In genomic region chr14:49867831-49868719, GRCh38 we compare ENCODE assay signal across 8 cellular contexts. TPM values are rescaled to one million over a fixed set of nuclear protein-coding genes. Genes with fewer than 3 reads are reported as not detected.
DNase-seq lines count a peak whose midpoint lies in the region; ATAC-seq and TF ChIP-seq lines count a peak whose summit lies in the region.

No MANE protein-coding gene starts in this region.

- TF ChIP-seq RAD21 in SK-N-SH (IDR thresholded peaks at IDR 0.05; ENCODE audit: low read length) = no peak

- peak; percentile 94 for DNase-seq in GM12864 (ENCODE audit: low read depth)
- DNase-seq in NCI-H1092 treated with DMSO at 0.1 percent for 48 hours (lab: John Stamatoyannopoulos, UW) = peak; percentile 90
- DNase-seq in SK-N-SH = peak; percentile 96
- DNase-seq in activated naive CD4-positive, alpha-beta T cell treated with anti-CD3 and anti-CD28 coated beads, Interleukin-2, amount 50 U/mL, for 72 hours (ENCODE audit: low spot score in 2 of 2) = peak; percentile 91 to 97
- DNase-seq in head of caudate nucleus = peak; percentile 84 to 99 (median 95)
- peak; percentile 95 for DNase-seq in osteocyte (ENCODE audit: extremely low spot score, unreplicated experiment)
- DNase-seq in thoracic aorta (ENCODE audit: low spot score) = peak; percentile 81

- TF ChIP-seq EP300 in SK-N-SH (IDR thresholded peaks at IDR 0.05; ENCODE audit: borderline replicate concordance in 1 of 2, low read depth in 1 of 2, low read length in 1 of 2) = no peak

- H3K4me3 ChIP-seq in GM12864 (ENCODE audit: low read depth, low read length) (peak overlapping the region; percentile 67), SK-N-SH (ENCODE audit: low read depth in 2 of 2, low read length in 1 of 2) (peak overlapping the region; percentile 59 to 73), thoracic aorta (peak overlapping the region; percentile 98)

- POLR2A ChIA-PET in SK-N-SH (lab: Yijun Ruan, JAX) = interaction anchor here (1.0 kb wide), 1 partner anchor 239 kb away, joined by 4 read pairs; no protein-coding TSS in a partner anchor

- 5% methylated on average over 32 of the region's 57 CpGs for WGBS in SK-N-SH (ENCODE audit: low lambda C conversion rate)

- H2AFZ ChIP-seq in SK-N-SH (ENCODE audit: low read depth) = peak overlapping the region; percentile 97

- H3K27me3 ChIP-seq in SK-N-SH (ENCODE audit: insufficient read depth) (no peaks in the 10 kb centered on the region), thoracic aorta (replicated peaks; ENCODE audit: insufficient read depth) (no peaks in the 10 kb centered on the region)

- H3K9me3 ChIP-seq in SK-N-SH = no peaks in the 10 kb centered on the region
- H3K9me3 ChIP-seq in thoracic aorta = no peaks in the 10 kb centered on the region

- H3K4me2 ChIP-seq in SK-N-SH = peak overlapping the region; percentile 87

- H3K36me3 ChIP-seq in SK-N-SH (replicated peaks in 1 of 2; ENCODE audit: control insufficient read depth in 1 of 2, insufficient read depth in 2 of 2, low read length in 1 of 2) = no peaks in the 10 kb centered on the region
- no peaks in the 10 kb centered on the region for H3K36me3 ChIP-seq in thoracic aorta

- no peaks in the 10 kb centered on the region for H3K9me3 Mint-ChIP-seq in activated naive CD4-positive, alpha-beta T cell treated with anti-CD3 and anti-CD28 coated beads, Interleukin-2, amount 50 U/mL, for 72 hours
- no peaks in the 10 kb centered on the region for H3K9me3 Mint-ChIP-seq in osteocyte (ENCODE audit: unreplicated experiment)

- peaks cover 13% of the 10 kb centered on the region for H3K79me2 ChIP-seq in SK-N-SH (ENCODE audit: insufficient read depth)

- no peaks in the 10 kb centered on the region for H4K20me1 ChIP-seq in SK-N-SH (ENCODE audit: insufficient read depth)

- ATAC-seq in HG02642 (IDR thresholded peaks at IDR 0.05; ENCODE audit: poor library complexity, unreplicated experiment) (peak; percentile 92), thoracic aorta (ENCODE audit: insufficient number of reproducible peaks, low FRiP score, low read depth) (peak; percentile 79)
- peak; percentile 92 to 93 for ATAC-seq in activated naive CD4-positive, alpha-beta T cell treated with anti-CD3 and anti-CD28 coated beads, Interleukin-2, amount 50 U/mL, for 72 hours

- intact Hi-C loops in head of caudate nucleus (cut with DNase I) = loop anchor here (5.0 to 10.0 kb wide), 2 partner anchors 239 to 367 kb away; partner anchors contain the start of gene SOS2

- CTCF ChIA-PET in SK-N-SH (lab: Yijun Ruan, JAX) = interaction anchor here (0.7 to 12.1 kb wide), 5 partner anchors 12 to 235 kb away, joined by 3 to 204 read pairs (median 7); partner anchors contain the start of gene NEMF

- H3K27ac ChIP-seq in SK-N-SH (ENCODE audit: low read depth in 2 of 2, low read length in 1 of 2) (peak overlapping the region; percentile 74 to 75), thoracic aorta (peak overlapping the region; percentile 95 to 97)

- peaks cover 11% of the 10 kb centered on the region for H3K4me1 Mint-ChIP-seq in osteocyte (ENCODE audit: unreplicated experiment)

- no peaks in the 10 kb centered on the region for H3K9me2 ChIP-seq in SK-N-SH

- H3K27me3 Mint-ChIP-seq in osteocyte (ENCODE audit: unreplicated experiment) = no peaks in the 10 kb centered on the region

- peak overlapping the region; percentile 87 for H3K4me3 Mint-ChIP-seq in osteocyte (ENCODE audit: unreplicated experiment)

- TF ChIP-seq CTCF in GM12864 (IDR thresholded peaks at IDR 0.05; ENCODE audit: low read depth, low read length, missing control alignments) = no peak
- TF ChIP-seq CTCF in SK-N-SH (IDR thresholded peaks at IDR 0.05) = no peak
- TF ChIP-seq CTCF in osteocyte (IDR thresholded peaks at IDR 0.05) = no peak
- no peak for TF ChIP-seq CTCF in thoracic aorta (IDR thresholded peaks at IDR 0.05)

- H3K27ac Mint-ChIP-seq in activated naive CD4-positive, alpha-beta T cell treated with anti-CD3 and anti-CD28 coated beads, Interleukin-2, amount 50 U/mL, for 72 hours = peak overlapping the region; percentile 95 to 97
- H3K27ac Mint-ChIP-seq in osteocyte (ENCODE audit: unreplicated experiment) = peak overlapping the region; percentile 99

- peaks cover 0 to 8% of the 10 kb centered on the region in 2 donors for H3K36me3 Mint-ChIP-seq in activated naive CD4-positive, alpha-beta T cell treated with anti-CD3 and anti-CD28 coated beads, Interleukin-2, amount 50 U/mL, for 72 hours
- no peaks in the 10 kb centered on the region for H3K36me3 Mint-ChIP-seq in osteocyte (ENCODE audit: unreplicated experiment)

- H3K4me1 ChIP-seq in SK-N-SH (ENCODE audit: control insufficient read depth in 1 of 2, insufficient read depth in 2 of 2, low read depth in 1 of 2, low read length in 1 of 2) (peaks cover 3 to 5% of the 10 kb centered on the region in 2 experiments; a peak in 1 of 4 replicates), thoracic aorta (ENCODE audit: control insufficient read depth in 1 of 2, low read depth in 2 of 2) (peaks cover 11 to 26% of the 10 kb centered on the region in 2 donors)

- peak overlapping the region; percentile 81 for H3K9ac ChIP-seq in SK-N-SH

- peaks cover 28% of the 10 kb centered on the region for H3F3A ChIP-seq in SK-N-SH (replicated peaks; ENCODE audit: insufficient read depth)

TF ChIP-seq in SK-N-SH, 30 proteins besides CTCF, POLR2A, EP300 and RAD21:
- no peak; the same call in 1 of the 2 replicates for TF ChIP-seq TCF12 (IDR thresholded peaks at IDR 0.05)
- peak; percentile 40; the same call in 1 of the 2 replicates for TF ChIP-seq NFIC (IDR thresholded peaks at IDR 0.05; ENCODE audit: borderline replicate concordance)
- TF ChIP-seq, protein P1, sequence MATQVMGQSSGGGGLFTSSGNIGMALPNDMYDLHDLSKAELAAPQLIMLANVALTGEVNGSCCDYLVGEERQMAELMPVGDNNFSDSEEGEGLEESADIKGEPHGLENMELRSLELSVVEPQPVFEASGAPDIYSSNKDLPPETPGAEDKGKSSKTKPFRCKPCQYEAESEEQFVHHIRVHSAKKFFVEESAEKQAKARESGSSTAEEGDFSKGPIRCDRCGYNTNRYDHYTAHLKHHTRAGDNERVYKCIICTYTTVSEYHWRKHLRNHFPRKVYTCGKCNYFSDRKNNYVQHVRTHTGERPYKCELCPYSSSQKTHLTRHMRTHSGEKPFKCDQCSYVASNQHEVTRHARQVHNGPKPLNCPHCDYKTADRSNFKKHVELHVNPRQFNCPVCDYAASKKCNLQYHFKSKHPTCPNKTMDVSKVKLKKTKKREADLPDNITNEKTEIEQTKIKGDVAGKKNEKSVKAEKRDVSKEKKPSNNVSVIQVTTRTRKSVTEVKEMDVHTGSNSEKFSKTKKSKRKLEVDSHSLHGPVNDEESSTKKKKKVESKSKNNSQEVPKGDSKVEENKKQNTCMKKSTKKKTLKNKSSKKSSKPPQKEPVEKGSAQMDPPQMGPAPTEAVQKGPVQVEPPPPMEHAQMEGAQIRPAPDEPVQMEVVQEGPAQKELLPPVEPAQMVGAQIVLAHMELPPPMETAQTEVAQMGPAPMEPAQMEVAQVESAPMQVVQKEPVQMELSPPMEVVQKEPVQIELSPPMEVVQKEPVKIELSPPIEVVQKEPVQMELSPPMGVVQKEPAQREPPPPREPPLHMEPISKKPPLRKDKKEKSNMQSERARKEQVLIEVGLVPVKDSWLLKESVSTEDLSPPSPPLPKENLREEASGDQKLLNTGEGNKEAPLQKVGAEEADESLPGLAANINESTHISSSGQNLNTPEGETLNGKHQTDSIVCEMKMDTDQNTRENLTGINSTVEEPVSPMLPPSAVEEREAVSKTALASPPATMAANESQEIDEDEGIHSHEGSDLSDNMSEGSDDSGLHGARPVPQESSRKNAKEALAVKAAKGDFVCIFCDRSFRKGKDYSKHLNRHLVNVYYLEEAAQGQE (IDR thresholded peaks at IDR 0.05; ENCODE audit: low read depth, low read length) = peak; percentile 36; the same call in 1 of the 2 replicates
- TF ChIP-seq MAX (IDR thresholded peaks at IDR 0.05; ENCODE audit: low read depth) = peak; percentile 22; the same call in 1 of the 2 replicates
- peak; percentile 80; the same call in 1 of the 2 replicates for TF ChIP-seq MXI1 (IDR thresholded peaks at IDR 0.05; ENCODE audit: low read depth, low read length)
- TF ChIP-seq TAF1 (IDR thresholded peaks at IDR 0.05; ENCODE audit: borderline replicate concordance, low read depth, low read length) = peak; percentile 64
- peak; percentile 59 for TF ChIP-seq POLR2AphosphoS5 (IDR thresholded peaks at IDR 0.05; ENCODE audit: low read depth, low read length)
- TF ChIP-seq PBX3 (IDR thresholded peaks at IDR 0.05) = peak; percentile 35; the same call in 1 of the 2 replicates
- TF ChIP-seq SIN3A (IDR thresholded peaks at IDR 0.05; ENCODE audit: borderline replicate concordance, low read depth, low read length) = no peak; the same call in 1 of the 2 replicates
- no peak for TF ChIP-seq GABPA (IDR thresholded peaks at IDR 0.05; ENCODE audit: low read depth)
- TF ChIP-seq YY1 (IDR thresholded peaks at IDR 0.05; ENCODE audit: low read depth) = no peak
- no peak for TF ChIP-seq RCOR1 (IDR thresholded peaks at IDR 0.05; ENCODE audit: low read length)

RNA-seq across cellular contexts. Expression of gene NEMF, which starts 15.5 kb away (rescaled TPM):
- polyA plus RNA-seq in SK-N-SH (2012; rRNA removed) = 14.0 and 15.4 TPM in 2 replicates
- polyA plus RNA-seq in SK-N-SH (2012; cell fraction: cytosol; rRNA removed) = 15.7 and 24.6 TPM in 2 replicates
- polyA plus RNA-seq in SK-N-SH (2012; cell fraction: nucleus; rRNA removed) = 24.4 and 43.8 TPM in 2 replicates
- total RNA-seq in activated naive CD4-positive, alpha-beta T cell treated with anti-CD3 and anti-CD28 coated beads, Interleukin-2, amount 50 U/mL, for 72 hours = 10 to 100 TPM; 71.3 to 79.1 TPM
- total RNA-seq in osteocyte (61.4 and 71.3 TPM in 2 replicates), thoracic aorta (100 to 1,000 TPM in 1 of 2 donors, 10 to 100 TPM in 1; 49.5 to 126 TPM)

RNA-seq across cellular contexts. Expression of gene ARF6, which starts 24.8 kb away (rescaled TPM):
- polyA plus RNA-seq in SK-N-SH (2012; rRNA removed) = 32.2 and 45.2 TPM in 2 replicates
- 39.8 and 44.0 TPM in 2 replicates for polyA plus RNA-seq in SK-N-SH (2012; cell fraction: cytosol; rRNA removed)
- polyA plus RNA-seq in SK-N-SH (2012; cell fraction: nucleus; rRNA removed) = 21.8 and 24.4 TPM in 2 replicates
- total RNA-seq in activated naive CD4-positive, alpha-beta T cell treated with anti-CD3 and anti-CD28 coated beads, Interleukin-2, amount 50 U/mL, for 72 hours = 100 to 1,000 TPM; 154 to 156 TPM
- total RNA-seq in osteocyte = 53.4 and 55.2 TPM in 2 replicates
- total RNA-seq in thoracic aorta = 10 to 100 TPM; 33.7 to 67.2 TPM

Comparison
In these comparisons a context has a peak if more than half of its experiments do, and no peak if none do; other contexts are left out.
1. Peak in every context shown above with its lines: DNase-seq, ATAC-seq, H3K4me3 ChIP-seq and H3K27ac ChIP-seq.